In genomic region chr1:201894343-201895119, GRCh38 we compare ENCODE assay signal across 26 cellular contexts. TPM values are rescaled to one million over a fixed set of nuclear protein-coding genes. Genes with fewer than 3 reads are reported as not detected.
A peak's percentile ranks its signal among the peaks of the same experiment; 100 is the strongest.
DNase-seq lines count a peak whose midpoint lies in the region; ATAC-seq and TF ChIP-seq lines count a peak whose summit lies in the region.
"Had no signal": no experiment of that assay in that cellular context is flagged by ENCODE, and none has a peak within 500 bp of the region (broad histone marks: within the 10 kb centered on the region; RNA-seq: fewer than 3 reads in every experiment).

No MANE protein-coding gene starts in this region.

- H3K4ac ChIP-seq in IMR-90 (ENCODE audit: low read depth, low read length), result no peak overlapping the region

- H3K4me2 ChIP-seq in DND-41 (ENCODE audit: insufficient read depth, low read length) (no peak overlapping the region), IMR-90 (ENCODE audit: low read depth, low read length) (no peak overlapping the region)
- H3K4me2 ChIP-seq: BLaER1, SK-N-SH had no signal

- H3K56ac ChIP-seq in IMR-90 (ENCODE audit: extremely low read depth, insufficient read depth, low read length), result no peak overlapping the region

- no peak overlapping the region for H4K5ac ChIP-seq in IMR-90 (ENCODE audit: low read depth, low read length)

- TF ChIP-seq POLR2A in IMR-90 (IDR thresholded peaks at IDR 0.05; ENCODE audit: low read depth, low read length) (no peak), esophagus muscularis mucosa (IDR thresholded peaks at IDR 0.05; ENCODE audit: low read depth) (no peak), stomach (IDR thresholded peaks at IDR 0.05) (no peak)

- CTCF ChIA-PET in IMR-90 (lab: Yijun Ruan, JAX), result interaction anchor here (1.0 to 3.5 kb wide), 4 partner anchors 51 to 79 kb away, joined by 3 to 27 read pairs (median 8); partner anchors contain the start of genes LMOD1 and TIMM17A

- in situ Hi-C loops in IMR-90 (cut with MboI; ENCODE audit: low sequenced_read_pairs), result loop anchor here (5.0 to 10.0 kb wide), 2 partner anchors 73 to 230 kb away; partner anchors contain the start of gene GPR37L1

- no peak overlapping the region for H2BK20ac ChIP-seq in IMR-90 (ENCODE audit: low read depth, low read length)

- intact Hi-C loops in IMR-90 (cut with micrococcal nuclease), result no loop called here
- intact Hi-C loops in esophagus muscularis mucosa (cut with DNase I), result no loop called here
- intact Hi-C loops in stomach (cut with DNase I; ENCODE audit: low total_unique reads), result loop anchor here (5.0 to 10.0 kb wide), 2 partner anchors 50 to 83 kb away; partner anchors contain the start of gene LMOD1

- WGBS in IMR-90 (ENCODE audit: extremely low coverage in 2 of 2, insufficient read length in 1 of 2), 2 experiments, result 83% methylated on average over 2 of the region's 5 CpGs; no CpG with 5 or more reads in 1 of the 2 experiments
- WGBS in esophagus muscularis mucosa, result 67% methylated on average over 5 of the region's 5 CpGs
- WGBS in stomach, 5 donors, result 58 to 81% (median 75%) methylated on average over 5 of the region's 5 CpGs

- H3K4me1 ChIP-seq in DND-41 (ENCODE audit: insufficient read depth, low read length) (peaks cover 7% of the 10 kb centered on the region), IMR-90 (ENCODE audit: control insufficient read depth, insufficient read depth, low read length) (peaks cover 15% of the 10 kb centered on the region), esophagus muscularis mucosa (peaks cover 23 to 100% (median 97%) of the 10 kb centered on the region in 4 donors), stomach (peaks cover 4 to 69% (median 38%) of the 10 kb centered on the region in 4 donors)

- H3K23ac ChIP-seq in IMR-90 (ENCODE audit: low read depth, low read length), result no peak overlapping the region

- H3K9me1 ChIP-seq in IMR-90 (ENCODE audit: insufficient read depth, low read length), result peaks cover 3% of the 10 kb centered on the region; the same call in 1 of the 2 replicates

- no peak overlapping the region for H3K18ac ChIP-seq in IMR-90 (ENCODE audit: low read depth, low read length)

- H3K27me3 ChIP-seq in DND-41 (ENCODE audit: insufficient read depth, low read length, poor library complexity), result peaks cover 6% of the 10 kb centered on the region
- H3K27me3 ChIP-seq in IMR-90 (ENCODE audit: control insufficient read depth, insufficient read depth, low read length), result no peaks in the 10 kb centered on the region
- no peaks in the 10 kb centered on the region for H3K27me3 ChIP-seq in esophagus muscularis mucosa
- H3K27me3 ChIP-seq in stomach, result peaks cover 0 to under 1% (median under 1%) of the 10 kb centered on the region in 3 donors

- H2BK15ac ChIP-seq in IMR-90 (ENCODE audit: low read depth, low read length), result no peak overlapping the region

- H3K4me3 ChIP-seq in DND-41 (ENCODE audit: low read depth in 1 of 2, low read length in 2 of 2) (no peak overlapping the region), IMR-90 (ENCODE audit: insufficient read depth, low read depth, low read length) (no peak overlapping the region), esophagus muscularis mucosa (no peak overlapping the region), stomach (no peak overlapping the region)
- H3K4me3 ChIP-seq: BLaER1, K562 had no signal

- no peak overlapping the region for H2BK120ac ChIP-seq in IMR-90 (ENCODE audit: low read depth, low read length)

- H3K27ac ChIP-seq in DND-41 (ENCODE audit: low read length) (no peak overlapping the region), IMR-90 (ENCODE audit: insufficient read depth, low read length) (no peak overlapping the region), esophagus muscularis mucosa (replicated peaks in 1 of 4) (peak overlapping the region; percentile 89 to 95 (median 92)), stomach (peak overlapping the region in 4 of 5 donors; percentile 18 to 84 (median 76))
- H3K27ac ChIP-seq: BLaER1, RWPE1 had no signal

- H3K36me3 ChIP-seq in DND-41 (ENCODE audit: insufficient read depth, low read length) (no peaks in the 10 kb centered on the region), IMR-90 (ENCODE audit: control insufficient read depth, insufficient read depth, low read length) (peaks cover 35% of the 10 kb centered on the region), esophagus muscularis mucosa (peaks cover 2 to 38% (median 29%) of the 10 kb centered on the region in 4 donors), stomach (peaks cover 0 to 31% (median 18%) of the 10 kb centered on the region in 4 donors)
- H3K36me3 ChIP-seq: BLaER1 had no signal

- no peak for TF ChIP-seq RAD21 in IMR-90 (IDR thresholded peaks at IDR 0.05; ENCODE audit: low read length)

- POLR2A ChIA-PET in IMR-90 (lab: Charles Lee; ENCODE audit: unreplicated experiment), result no interaction called here

- H3K9ac ChIP-seq in DND-41 (ENCODE audit: low read depth, low read length), result no peak overlapping the region
- no peak overlapping the region for H3K9ac ChIP-seq in IMR-90 (ENCODE audit: low read depth, low read length)
- H3K9ac ChIP-seq: BLaER1, SK-N-SH had no signal

- no TSS peak for BruUV-seq in IMR-90 (replicated peaks; lab: Mats Ljungman, UMichigan)

- no peak overlapping the region for H4K8ac ChIP-seq in IMR-90 (ENCODE audit: low read depth in 2 of 2, low read length in 2 of 2)

- dilution Hi-C loops in IMR-90 (cut with HindIII; ENCODE audit: low sequenced_read_pairs, unreplicated experiment), result no loop called here

- H2AFZ ChIP-seq in DND-41 (ENCODE audit: low read depth, low read length) (no peak overlapping the region), IMR-90 (replicated peaks; ENCODE audit: low read length, poor library complexity) (no peak overlapping the region)

- no peak overlapping the region for H2BK5ac ChIP-seq in IMR-90 (ENCODE audit: low read depth, low read length, poor library complexity, severe bottlenecking)

- TF ChIP-seq EP300 in esophagus muscularis mucosa (IDR thresholded peaks at IDR 0.05) (no peak), stomach (IDR thresholded peaks at IDR 0.05) (no peak)

- peaks cover 9 to 26% of the 10 kb centered on the region in 2 experiments for H3K79me1 ChIP-seq in IMR-90 (ENCODE audit: low read depth in 1 of 2, low read length in 2 of 2)

- peak overlapping the region; percentile 21; the same call in 1 of the 2 replicates for H2AK5ac ChIP-seq in IMR-90 (ENCODE audit: low read depth, low read length)

- peak overlapping the region; percentile 84 for H2AK9ac ChIP-seq in IMR-90 (replicated peaks; ENCODE audit: low read depth, low read length, poor library complexity)

- no peak overlapping the region for H3K14ac ChIP-seq in IMR-90 (replicated peaks; ENCODE audit: low read depth, low read length)

- TF ChIP-seq CTCF in DND-41 (IDR thresholded peaks at IDR 0.05; ENCODE audit: borderline replicate concordance, extremely low read depth, low read length, poor library complexity, severe bottlenecking) (no peak), IMR-90 (conservative IDR thresholded peaks at IDR 0.05; ENCODE audit: low read depth, low read length) (no peak), esophagus muscularis mucosa (IDR thresholded peaks at IDR 0.05) (no peak), stomach (IDR thresholded peaks at IDR 0.05) (no peak)

- H4K20me1 ChIP-seq in DND-41 (ENCODE audit: insufficient read depth, low read length) (peaks cover 3% of the 10 kb centered on the region; the same call in 1 of the 2 replicates), IMR-90 (ENCODE audit: insufficient read depth, low read length) (no peaks in the 10 kb centered on the region)

- ATAC-seq in DND-41 (ENCODE audit: insufficient read depth, low read depth) (no peak), IMR-90 (ENCODE audit: low read depth) (no peak)
- ATAC-seq: K562; stimulated activated effector memory CD8-positive, alpha-beta T cell treated with anti-CD3 and anti-CD28 coated beads, Interleukin-12 subunit alpha, Interleukin-12 subunit beta, amount 100 ng/mL, for 72 hours had no signal

- no peaks in the 10 kb centered on the region for H3K9me3 ChIP-seq in DND-41 (ENCODE audit: insufficient read depth, low read length, severe bottlenecking)
- no peaks in the 10 kb centered on the region for H3K9me3 ChIP-seq in IMR-90 (ENCODE audit: control insufficient read depth, insufficient read depth, low read length)
- no peaks in the 10 kb centered on the region for H3K9me3 ChIP-seq in esophagus muscularis mucosa
- no peaks in the 10 kb centered on the region for H3K9me3 ChIP-seq in stomach
- H3K9me3 ChIP-seq: BLaER1, SK-N-SH had no signal

- H4K91ac ChIP-seq in IMR-90 (ENCODE audit: insufficient read depth, low read depth, low read length), result no peak overlapping the region

- DNase-seq in DND-41 (peak; percentile 19), IMR-90 (peak; percentile 35), esophagus muscularis mucosa (ENCODE audit: extremely low spot score) (no peak), stomach (no peak), NOMO-1 treated with dmso at 0.1 percent for 144 hours (lab: John Stamatoyannopoulos, UW; ENCODE audit: unreplicated experiment) (no peak), cerebellar nuclear complex (lab: John Stamatoyannopoulos, UW) (no peak), GM19240 (ENCODE audit: insufficient read length, low spot score) (no peak), anterior cingulate cortex (lab: John Stamatoyannopoulos, UW) (no peak)
- DNase-seq: activated B cell treated with CpG ODN at 0.5 μM for 24 hours; activated CD4-positive, alpha-beta T cell treated with anti-CD3 and anti-CD28 coated beads, Interleukin-2, amount 50 U/mL, for 4 hours; activated CD8-positive, alpha-beta memory T cell treated with anti-CD3 and anti-CD28 coated beads, Interleukin-2, amount 50 U/mL, for 4 hours; activated naive CD8-positive, alpha-beta T cell treated with anti-CD3 and anti-CD28 coated beads for 36 hours; head of caudate nucleus; MM.1S; NCI-H1694; NCI-H526 treated with DMSO at 0.1 percent for 48 hours; SK-N-SH; stimulated activated CD4-positive, alpha-beta T cell treated with anti-CD3 and anti-CD28 coated beads, Interleukin-1b, Interleukin-23, amount 100 ng/mL, for 48 hours had no signal

- no peaks in the 10 kb centered on the region for H3K79me2 ChIP-seq in DND-41 (ENCODE audit: insufficient read depth, low read length)

RNA-seq across cellular contexts. Expression of gene SHISA4, which starts 5.8 kb away (rescaled TPM):
- 10.0 and 11.1 TPM in 2 replicates for total RNA-seq in IMR-90 (2012; rRNA removed)
- 34.8 and 47.8 TPM in 2 replicates for polyA plus RNA-seq in IMR-90 (2012; rRNA removed)
- polyA plus RNA-seq in IMR-90 (2012; cell fraction: cytosol; rRNA removed), result 29.9 and 53.0 TPM in 2 replicates
- 15.0 and 28.3 TPM in 2 replicates for polyA plus RNA-seq in IMR-90 (2012; cell fraction: nucleus; rRNA removed; ENCODE audit: low replicate concordance)
- 10 to 100 TPM; 20.3 to 31.0 (median 28.5) TPM for total RNA-seq in esophagus muscularis mucosa
- 10 to 100 TPM in 3 of 5 donors, 1 to 10 TPM in 1, under 1 TPM in 1; 0.87 to 33.3 (median 10.3) TPM for total RNA-seq in stomach
- polyA plus RNA-seq in stomach, result 10 to 100 TPM; 14.1 to 18.3 (median 14.6) TPM
- total RNA-seq: activated naive CD8-positive, alpha-beta T cell treated with anti-CD3 and anti-CD28 coated beads for 36 hours had no signal

RNA-seq across cellular contexts. Expression of gene LMOD1, which starts 51.8 kb away (rescaled TPM):
- total RNA-seq in IMR-90 (2012; rRNA removed) (44.4 and 53.2 TPM in 2 replicates), esophagus muscularis mucosa (1,000 to 10,000 TPM; 1,021 to 1,618 (median 1,290) TPM), stomach (100 to 1,000 TPM in 3 of 5 donors, 10 to 100 TPM in 2; 27.5 to 420 (median 102) TPM)
- polyA plus RNA-seq in IMR-90 (2012; rRNA removed) (48.6 and 51.7 TPM in 2 replicates), stomach (100 to 1,000 TPM in 1 of 3 donors, 10 to 100 TPM in 2; 19.6 to 117 (median 22.9) TPM)
- polyA plus RNA-seq in IMR-90 (2012; cell fraction: cytosol; rRNA removed), result 25.9 and 44.1 TPM in 2 replicates
- polyA plus RNA-seq in IMR-90 (2012; cell fraction: nucleus; rRNA removed; ENCODE audit: low replicate concordance), result 52.3 and 60.1 TPM in 2 replicates
- total RNA-seq: A673; activated B cell treated with CpG ODN at 0.5 μM for 24 hours; activated naive CD8-positive, alpha-beta T cell treated with anti-CD3 and anti-CD28 coated beads for 36 hours; activated T-helper 2 cell treated with anti-CD3 and anti-CD28 coated beads, Interferon-gamma antibody, Interleukin-2, Interleukin-4, amounts not matched to agents 10 μg/mL and 5 μg/mL and 100 μg/mL, durations not matched to agents 14 hours and 24 hours and 36 hours; Daoy; T-helper 2 cell treated with Interferon-gamma antibody and Interleukin-4, amounts not matched to agents 100 ng/mL and 5 ng/mL, for 36 hours had no signal

Comparison
In these comparisons a context has a peak if more than half of its experiments do, and no peak if none do; other contexts are left out.
1. DNase-seq: peak in DND-41 (single experiment) and IMR-90 (single experiment); none in esophagus muscularis mucosa (single experiment), stomach (single experiment), NOMO-1 treated with dmso at 0.1 percent for 144 hours (single experiment), cerebellar nuclear complex (0 of 2), GM19240 (single experiment) and anterior cingulate cortex (0 of 58).
2. H3K27ac ChIP-seq: peak in esophagus muscularis mucosa (4 of 4) and stomach (4 of 5); none in DND-41 (single experiment) and IMR-90 (single experiment).